ENCODE assay signal across 30 cellular contexts in genomic region chr14:67232066-67232465, GRCh38. TPM values are rescaled to one million over a fixed set of nuclear protein-coding genes. Genes with fewer than 3 reads are reported as not detected.
DNase-seq lines count a peak whose midpoint lies in the region; ATAC-seq and TF ChIP-seq lines count a peak whose summit lies in the region.
"Had no signal": no experiment of that assay in that cellular context is flagged by ENCODE, and none has a peak within 500 bp of the region (broad histone marks: within the 10 kb centered on the region; RNA-seq: fewer than 3 reads in every experiment).

No MANE protein-coding gene starts in this region.

- no peaks in the 10 kb centered on the region for H3K9me3 Mint-ChIP-seq in CD4-positive, alpha-beta T cell
- H3K9me3 Mint-ChIP-seq: activated CD4-positive, alpha-beta memory T cell treated with anti-CD3 and anti-CD28 coated beads for 36 hours; activated naive CD4-positive, alpha-beta T cell treated with anti-CD3 and anti-CD28 coated beads, Interleukin-2, amount 10 ng/mL, durations not matched to agents 7 days and 5 days; activated T-helper 1 cell treated with anti-CD3 and anti-CD28 coated beads, Interleukin-12 subunit alpha, Interleukin-12 subunit beta, Interleukin-2, Interleukin-4 antibody, amounts not matched to agents 30 ng/mL and 10 ng/mL and 1 ng/mL, durations not matched to agents 14 hours and 24 hours and 36 hours; brain; IgD-negative memory B cell; T-cell had no signal

- H2BK5ac ChIP-seq in mesenchymal stem cell (ENCODE audit: low read depth, low read length, poor library complexity, severe bottlenecking), result no peak overlapping the region

- no peak overlapping the region for H2AK5ac ChIP-seq in mesenchymal stem cell (ENCODE audit: low read length, severe bottlenecking)

- H3K27me3 Mint-ChIP-seq in CD4-positive, alpha-beta T cell, result peaks cover 4% of the 10 kb centered on the region
- H3K27me3 Mint-ChIP-seq: activated CD4-positive, alpha-beta memory T cell treated with anti-CD3 and anti-CD28 coated beads for 36 hours; T-cell had no signal

- H4K91ac ChIP-seq in mesenchymal stem cell (ENCODE audit: low read length), result no peak overlapping the region

- H3K4me2 ChIP-seq in mesenchymal stem cell (ENCODE audit: low read length, poor library complexity, severe bottlenecking), result no peak overlapping the region

- H3K36me3 ChIP-seq in SJCRH30 (no peaks in the 10 kb centered on the region), mesenchymal stem cell (ENCODE audit: control insufficient read depth in 1 of 2, insufficient read depth in 2 of 2, low read depth in 1 of 2, low read length in 2 of 2) (no peaks in the 10 kb centered on the region), thymus (ENCODE audit: control insufficient read depth, insufficient read depth) (no peaks in the 10 kb centered on the region)
- H3K36me3 ChIP-seq: MG63, uterus had no signal

- ATAC-seq in CD4-positive, alpha-beta T cell (ENCODE audit: poor library complexity), result no peak
- ATAC-seq in HG02642 (IDR thresholded peaks at IDR 0.05; ENCODE audit: poor library complexity, unreplicated experiment), result no peak
- ATAC-seq: PC-3, right cardiac atrium, T-cell had no signal

- no peaks in the 10 kb centered on the region for H3K79me1 ChIP-seq in mesenchymal stem cell (replicated peaks; ENCODE audit: low read length, poor library complexity, severe bottlenecking)

- no peak overlapping the region for H3K27ac Mint-ChIP-seq in CD4-positive, alpha-beta T cell
- H3K27ac Mint-ChIP-seq: activated CD4-positive, alpha-beta memory T cell treated with anti-CD3 and anti-CD28 coated beads for 36 hours; activated naive CD4-positive, alpha-beta T cell treated with anti-CD3 and anti-CD28 coated beads, Interleukin-2, amount 10 ng/mL, durations not matched to agents 7 days and 5 days; activated T-helper 1 cell treated with anti-CD3 and anti-CD28 coated beads, Interleukin-12 subunit alpha, Interleukin-12 subunit beta, Interleukin-2, Interleukin-4 antibody, amounts not matched to agents 30 ng/mL and 10 ng/mL and 1 ng/mL, durations not matched to agents 14 hours and 24 hours and 36 hours; IgD-negative memory B cell; T-cell had no signal

- no peak overlapping the region for H2BK12ac ChIP-seq in mesenchymal stem cell (ENCODE audit: low read length in 2 of 2)

- H3K23ac ChIP-seq in mesenchymal stem cell (ENCODE audit: low read length in 2 of 2), result no peak overlapping the region

- no peak overlapping the region for H2AFZ ChIP-seq in mesenchymal stem cell (ENCODE audit: low read depth, low read length)

- intact Hi-C loops in CD4-positive, alpha-beta T cell (cut with DNase I, micrococcal nuclease), result no loop called here

- H3K9me3 ChIP-seq in SJCRH30 (replicated peaks) (no peaks in the 10 kb centered on the region), mesenchymal stem cell (ENCODE audit: control insufficient read depth, low read length) (no peaks in the 10 kb centered on the region), thymus (ENCODE audit: control insufficient read depth) (no peaks in the 10 kb centered on the region)
- H3K9me3 ChIP-seq in CD4-positive, alpha-beta T cell (ENCODE audit: control insufficient read depth, low read length), result no peaks in the 10 kb centered on the region
- H3K9me3 ChIP-seq: MG63, uterus had no signal

- H3K27ac ChIP-seq in SJCRH30 (no peak overlapping the region), mesenchymal stem cell (ENCODE audit: low read length, poor library complexity, severe bottlenecking) (no peak overlapping the region), thymus (ENCODE audit: low read depth) (peak overlapping the region; percentile 52)
- H3K27ac ChIP-seq in CD4-positive, alpha-beta T cell (ENCODE audit: low read depth, low read length), result no peak overlapping the region
- H3K27ac ChIP-seq: C4-2B, dorsolateral prefrontal cortex, uterus had no signal

- H3K27me3 ChIP-seq in SJCRH30 (no peaks in the 10 kb centered on the region), mesenchymal stem cell (ENCODE audit: control insufficient read depth in 1 of 2, insufficient read depth in 1 of 2, low read length in 2 of 2) (no peaks in the 10 kb centered on the region), thymus (ENCODE audit: control insufficient read depth, insufficient read depth) (no peaks in the 10 kb centered on the region)
- no peaks in the 10 kb centered on the region for H3K27me3 ChIP-seq in CD4-positive, alpha-beta T cell (ENCODE audit: control insufficient read depth, insufficient read depth, low read length)
- H3K27me3 ChIP-seq: dorsolateral prefrontal cortex, MG63, uterus had no signal

- no peak overlapping the region for H3K4me3 Mint-ChIP-seq in CD4-positive, alpha-beta T cell
- H3K4me3 Mint-ChIP-seq: activated CD4-positive, alpha-beta memory T cell treated with anti-CD3 and anti-CD28 coated beads for 36 hours; activated naive CD4-positive, alpha-beta T cell treated with anti-CD3 and anti-CD28 coated beads, Interleukin-2, amount 10 ng/mL, durations not matched to agents 7 days and 5 days; activated T-helper 1 cell treated with anti-CD3 and anti-CD28 coated beads, Interleukin-12 subunit alpha, Interleukin-12 subunit beta, Interleukin-2, Interleukin-4 antibody, amounts not matched to agents 30 ng/mL and 10 ng/mL and 1 ng/mL, durations not matched to agents 14 hours and 24 hours and 36 hours; brain; IgD-negative memory B cell; T-cell had no signal

- no peak overlapping the region for H3K4me3 ChIP-seq in SJCRH30
- H3K4me3 ChIP-seq in mesenchymal stem cell (ENCODE audit: insufficient read depth in 1 of 2, low read depth in 1 of 2, low read length in 2 of 2), result no peak overlapping the region
- no peak overlapping the region for H3K4me3 ChIP-seq in thymus (ENCODE audit: low read length)
- H3K4me3 ChIP-seq: dorsolateral prefrontal cortex, MG63, uterus had no signal

- DNase-seq in LHCN-M2 (ENCODE audit: low read depth) (peak; percentile 45), SJCRH30 (peak; percentile 59 to 76), mesenchymal stem cell (peak; percentile 21), NCI-H510A (lab: John Stamatoyannopoulos, UW) (no peak)
- DNase-seq in CD4-positive, alpha-beta T cell, result no peak
- DNase-seq: activated CD4-positive, alpha-beta memory T cell treated with anti-CD3 and anti-CD28 coated beads for 36 hours; activated CD8-positive, alpha-beta memory T cell treated with anti-CD3 and anti-CD28 coated beads, Interleukin-2, amount 50 U/mL, for 4 hours; activated naive CD4-positive, alpha-beta T cell treated with anti-CD3 and anti-CD28 coated beads, Interleukin-2, amount 10 ng/mL, durations not matched to agents 7 days and 5 days; Calu3; dorsolateral prefrontal cortex; GOT3; MG63; NCI-H2029; NCI-H226; NK-92 treated with Interleukin-12 subunit alpha and Interleukin-12 subunit beta, amount 100 ng/mL, for 24 hours; PC-3; right cardiac atrium; SIG-M5; stimulated activated CD4-positive, alpha-beta T cell treated with anti-CD3 and anti-CD28 coated beads, Interleukin-4, amount 100 ng/mL, for 1 hour; substantia nigra; T-cell; uterus had no signal

- H3K9ac ChIP-seq in mesenchymal stem cell (ENCODE audit: low read length), result no peak overlapping the region

- no peak overlapping the region for H2BK15ac ChIP-seq in mesenchymal stem cell (ENCODE audit: low read depth, poor library complexity, severe bottlenecking)

- no peaks in the 10 kb centered on the region for H3K36me3 Mint-ChIP-seq in CD4-positive, alpha-beta T cell (ENCODE audit: low read depth)
- H3K36me3 Mint-ChIP-seq: activated CD4-positive, alpha-beta memory T cell treated with anti-CD3 and anti-CD28 coated beads for 36 hours; activated naive CD4-positive, alpha-beta T cell treated with anti-CD3 and anti-CD28 coated beads, Interleukin-2, amount 10 ng/mL, durations not matched to agents 7 days and 5 days; brain; IgD-negative memory B cell; T-cell had no signal

- POLR2A ChIA-PET in CD4-positive, alpha-beta T cell (lab: Charles Lee), result interaction anchor here (1.5 kb wide), 1 partner anchor 9 kb away, joined by 9 read pairs; the partner anchor contains the start of gene PALS1

- 86% methylated on average over 2 of the region's 2 CpGs for WGBS in mesenchymal stem cell
- 82% methylated on average over 2 of the region's 2 CpGs for WGBS in thymus

- no peak for TF ChIP-seq CTCF in CD4-positive, alpha-beta T cell (IDR thresholded peaks at IDR 0.05)

- H3K18ac ChIP-seq in mesenchymal stem cell (ENCODE audit: low read depth in 1 of 2, low read length in 2 of 2), result no peak overlapping the region

- no peak overlapping the region for H2BK120ac ChIP-seq in mesenchymal stem cell (ENCODE audit: low read depth, low read length)

- H3K4me1 ChIP-seq in SJCRH30 (peaks cover 13% of the 10 kb centered on the region), mesenchymal stem cell (ENCODE audit: control insufficient read depth, insufficient read depth, low read depth, low read length) (no peaks in the 10 kb centered on the region), thymus (ENCODE audit: control insufficient read depth, insufficient read depth, low read length) (no peaks in the 10 kb centered on the region)
- H3K4me1 ChIP-seq: uterus had no signal

- H3K4ac ChIP-seq in mesenchymal stem cell (ENCODE audit: low read depth in 1 of 2, low read length in 2 of 2), result no peak overlapping the region

- H3K14ac ChIP-seq in mesenchymal stem cell (ENCODE audit: low read length in 2 of 2), result no peak overlapping the region

- CTCF ChIA-PET in CD4-positive, alpha-beta T cell (lab: Charles Lee), result no interaction called here

- H3K4me1 Mint-ChIP-seq in CD4-positive, alpha-beta T cell (ENCODE audit: low read depth), result no peaks in the 10 kb centered on the region
- H3K4me1 Mint-ChIP-seq: activated naive CD4-positive, alpha-beta T cell treated with anti-CD3 and anti-CD28 coated beads, Interleukin-2, amount 10 ng/mL, durations not matched to agents 7 days and 5 days; brain; T-cell had no signal

- H4K8ac ChIP-seq in mesenchymal stem cell (ENCODE audit: low read length), result no peak overlapping the region

RNA-seq across cellular contexts. Expression of gene PALS1, which starts 9.2 kb away (rescaled TPM):
- total RNA-seq in LHCN-M2 (2014; rRNA removed), result 23.8 and 25.2 TPM in 2 replicates
- polyA plus RNA-seq in LHCN-M2 (2012), result 23.1 TPM
- total RNA-seq in SJCRH30 (2014; rRNA removed; shearing (Covaris generic)), result 23.8 and 24.2 TPM in 2 replicates
- polyA plus RNA-seq in mesenchymal stem cell (2013, experiment 1 of 2), result 10.3 TPM
- polyA plus RNA-seq in mesenchymal stem cell (2013, experiment 2 of 2), result 10.7 TPM
- 7.2 TPM for polyA plus RNA-seq in thymus
- total RNA-seq in CD4-positive, alpha-beta T cell, result 10 to 100 TPM; 12.1 TPM

RNA-seq across cellular contexts. Expression of gene GARIN2, which starts 42.8 kb away (rescaled TPM):
- not detected in 2 replicates for total RNA-seq in LHCN-M2 (2014; rRNA removed)
- not detected for polyA plus RNA-seq in LHCN-M2 (2012)
- not detected in 2 replicates for total RNA-seq in SJCRH30 (2014; rRNA removed; shearing (Covaris generic))
- polyA plus RNA-seq in mesenchymal stem cell (2013, experiment 1 of 2), result 0.41 TPM
- 0.44 TPM for polyA plus RNA-seq in mesenchymal stem cell (2013, experiment 2 of 2)
- 0.05 TPM for polyA plus RNA-seq in thymus
- not detected for total RNA-seq in CD4-positive, alpha-beta T cell
- total RNA-seq: activated CD4-positive, alpha-beta memory T cell treated with anti-CD3 and anti-CD28 coated beads for 36 hours; lower leg skin; mononuclear cell; PC-3; uterus had no signal
- polyA plus RNA-seq: IgD-negative memory B cell, right cardiac atrium had no signal

Comparison
In these comparisons a context has a peak if more than half of its experiments do, and no peak if none do; other contexts are left out.
1. DNase-seq: peak in LHCN-M2 (single experiment), SJCRH30 (2 of 2) and mesenchymal stem cell (single experiment); none in CD4-positive, alpha-beta T cell (0 of 10) and NCI-H510A (single experiment).